19 cellular contexts compared by ENCODE assay signal in the genomic region with DNA sequence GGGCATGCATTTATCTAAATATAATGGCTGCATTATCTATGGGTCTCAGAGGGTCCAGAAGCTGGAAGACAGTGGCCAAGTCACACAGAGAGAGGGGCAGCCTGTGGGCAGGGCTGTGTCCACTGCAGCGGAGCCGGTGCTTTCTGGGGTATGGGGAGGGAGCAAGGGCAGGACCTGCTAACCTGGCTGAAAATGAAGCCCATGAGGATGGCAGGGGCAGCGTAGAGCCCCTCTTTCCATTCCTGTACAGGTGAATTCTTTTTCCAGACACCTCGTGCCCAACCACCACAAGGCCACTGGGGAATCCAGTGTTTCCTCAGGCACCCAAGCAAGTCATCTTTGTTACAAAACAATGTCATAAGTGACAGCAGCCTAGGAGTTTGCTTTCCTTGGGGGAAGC.
"Had no signal": no experiment of that assay in that cellular context is flagged by ENCODE, and none has a peak within 500 bp of the region (broad histone marks: within the 10 kb centered on the region; RNA-seq: fewer than 3 reads in every experiment).

No MANE protein-coding gene starts in this region.

- H3K27ac ChIP-seq: RWPE1 had no signal

- DNase-seq: KBM-7, MV-4-11, NCI-H1048, NCI-H1105, NCI-H1417, NCI-H1436 treated with DMSO at 0.1 percent for 48 hours, NCI-H1694, NCI-H187 treated with DMSO at 0.1 percent for 48 hours, NCI-H2029 treated with DMSO at 0.1 percent for 48 hours, NCI-H2171 treated with DMSO at 0.1 percent for 48 hours, NCI-H2227 treated with DMSO at 0.1 percent for 48 hours, NCI-H524, NCI-H526 treated with DMSO at 0.1 percent for 48 hours, NCI-H774, PC-3, SHP77, SK-N-SH had no signal

- H3K9me3 ChIP-seq: SK-N-SH had no signal

- H3K4me2 ChIP-seq: SK-N-SH had no signal

- H3K9me2 ChIP-seq: SK-N-SH had no signal

- ATAC-seq: Panc1, PC-3 had no signal
